9 cellular contexts compared by ENCODE assay signal in the genomic region with DNA sequence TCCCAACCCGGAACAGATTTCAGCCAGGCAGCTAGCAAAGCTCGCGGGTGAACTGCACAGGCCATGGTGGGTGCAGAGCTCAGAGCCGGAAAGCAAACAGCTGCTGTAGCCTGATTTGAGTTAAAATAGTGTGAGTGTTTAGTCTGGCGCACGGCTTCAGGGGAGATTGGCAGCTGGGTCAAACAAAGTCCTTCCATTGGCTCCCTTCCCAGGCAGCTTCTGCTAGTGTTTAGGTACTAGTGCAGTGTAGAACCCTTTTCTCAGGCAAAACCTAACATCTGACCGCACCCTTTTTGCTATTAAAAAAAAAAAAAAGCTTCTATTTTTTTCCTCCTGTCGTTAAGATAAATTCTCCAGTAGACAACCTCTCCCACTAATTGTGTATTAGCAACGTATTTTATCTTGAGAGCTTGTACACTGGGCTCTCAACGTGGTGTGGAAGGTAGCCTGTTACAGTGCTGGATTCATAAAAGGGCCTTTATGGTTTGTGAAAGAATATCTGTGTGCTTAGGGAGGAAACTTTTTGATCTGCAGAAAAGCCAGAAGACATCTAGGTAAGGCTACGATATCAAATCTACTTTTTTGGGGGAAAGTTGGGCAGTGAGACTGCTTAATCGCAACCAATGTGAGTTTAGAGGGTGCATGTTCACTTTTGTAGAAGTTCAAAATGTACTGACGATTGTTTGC.
DNase-seq lines count a peak whose midpoint lies in the region; ATAC-seq and TF ChIP-seq lines count a peak whose summit lies in the region.
"Had no signal": no experiment of that assay in that cellular context is flagged by ENCODE, and none has a peak within 500 bp of the region (broad histone marks: within the 10 kb centered on the region; RNA-seq: fewer than 3 reads in every experiment).

No MANE protein-coding gene starts in this region.

- ATAC-seq in omental fat pad (ENCODE audit: low FRiP score): peak; percentile 61
- no peak for ATAC-seq in HG03460 (IDR thresholded peaks at IDR 0.05; ENCODE audit: unreplicated experiment)
- no peak for ATAC-seq in GM18861 (IDR thresholded peaks at IDR 0.05; ENCODE audit: unreplicated experiment)

- H3K36me3 ChIP-seq in fibroblast of lung (ENCODE audit: control insufficient read depth, insufficient read depth, low read length): no peaks in the 10 kb centered on the region

- H3K4me2 ChIP-seq in fibroblast of lung (ENCODE audit: extremely low read depth, insufficient read depth, low read length): peak overlapping the region; percentile 73

- no peaks in the 10 kb centered on the region for H3K4me1 ChIP-seq in fibroblast of lung (ENCODE audit: control insufficient read depth, extremely low read depth, insufficient read depth, low read length)

- peak overlapping the region; percentile 6 to 58 (median 41) for H3K4me3 ChIP-seq in fibroblast of lung (replicated peaks in 1 of 4; ENCODE audit: control extremely low read depth in 1 of 4, insufficient read depth in 1 of 4, low read depth in 3 of 4, low read length in 4 of 4)

- no peak overlapping the region for H3K9ac ChIP-seq in fibroblast of lung (ENCODE audit: insufficient read depth, low read length)

- peak overlapping the region; percentile 36 for H2AFZ ChIP-seq in fibroblast of lung (ENCODE audit: low read length)

- H3K9me3 ChIP-seq in fibroblast of lung (ENCODE audit: control insufficient read depth, insufficient read depth, low read depth, low read length): no peaks in the 10 kb centered on the region

- H3K79me2 ChIP-seq in fibroblast of lung (ENCODE audit: control insufficient read depth, insufficient read depth, low read length): no peaks in the 10 kb centered on the region

- H3K27ac ChIP-seq in C4-2B: peak overlapping the region; percentile 74
- H3K27ac ChIP-seq in fibroblast of lung (ENCODE audit: insufficient read depth, low read length): no peak overlapping the region

- peak; percentile 76 for DNase-seq in NCI-H69 (lab: John Stamatoyannopoulos, UW)
- peak; percentile 95 to 98 for DNase-seq in fibroblast of lung (ENCODE audit: low read depth in 2 of 2)
- DNase-seq in omental fat pad (ENCODE audit: low spot score): peak; percentile 25
- DNase-seq in HK-2 (ENCODE audit: unreplicated experiment): no peak
- no peak for DNase-seq in activated CD4-positive, alpha-beta T cell treated with anti-CD3 and anti-CD28 coated beads for 1 hour
- DNase-seq: activated B cell treated with CpG ODN at 0.5 μM for 24 hours had no signal

- TF ChIP-seq CTCF in C4-2B (conservative IDR thresholded peaks at IDR 0.05) (no peak), fibroblast of lung (conservative IDR thresholded peaks at IDR 0.05 in 1 of 2, IDR thresholded peaks at IDR 0.05 in 1 of 2; ENCODE audit: low read depth in 1 of 2, low read length in 2 of 2) (no peak), omental fat pad (IDR thresholded peaks at IDR 0.05) (no peak)

- no peaks in the 10 kb centered on the region for H4K20me1 ChIP-seq in fibroblast of lung (ENCODE audit: control insufficient read depth, extremely low read depth, insufficient read depth, low read length)

- H3K27me3 ChIP-seq in fibroblast of lung (ENCODE audit: control insufficient read depth, insufficient read depth, low read length): no peaks in the 10 kb centered on the region

Comparison
In these comparisons a context has a peak if more than half of its experiments do, and no peak if none do; other contexts are left out.
1. DNase-seq: peak in NCI-H69 (single experiment), fibroblast of lung (2 of 2) and omental fat pad (single experiment); none in HK-2 (single experiment) and activated CD4-positive, alpha-beta T cell treated with anti-CD3 and anti-CD28 coated beads for 1 hour (single experiment).